37 cellular contexts compared by ENCODE assay signal in the genomic region with DNA sequence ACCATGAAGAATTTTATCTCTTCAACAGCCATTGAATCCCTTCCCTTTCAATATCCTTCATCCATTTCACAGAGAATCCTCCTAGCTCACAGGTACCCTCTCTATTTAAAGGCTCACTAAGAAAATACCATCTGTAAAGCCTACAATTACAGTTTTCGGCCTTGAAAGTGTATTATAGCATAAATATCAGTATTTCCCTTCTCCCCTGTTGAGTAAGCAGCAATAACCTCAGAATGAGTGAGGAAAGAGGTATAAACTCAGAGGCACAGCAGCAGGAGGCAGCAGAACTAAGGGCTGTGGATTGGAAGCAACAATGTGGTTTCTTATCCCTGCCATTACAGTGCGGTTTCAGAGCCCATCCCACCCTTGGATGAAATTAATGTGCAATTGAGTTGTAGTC.
"Had no signal": no experiment of that assay in that cellular context is flagged by ENCODE, and none has a peak within 500 bp of the region (broad histone marks: within the 10 kb centered on the region; RNA-seq: fewer than 3 reads in every experiment).

No MANE protein-coding gene starts in this region.

- H3K4me1 ChIP-seq: adrenal gland, ascending aorta, body of pancreas, breast epithelium had no signal

- H3K4me3 ChIP-seq: adrenal gland, ascending aorta, body of pancreas, breast epithelium, cardiac muscle cell had no signal

- H3K4me3 Mint-ChIP-seq: activated naive CD4-positive, alpha-beta T cell treated with anti-CD3 and anti-CD28 coated beads for 36 hours; activated naive CD4-positive, alpha-beta T cell treated with anti-CD3 and anti-CD28 coated beads, Interleukin-2, amount 10 ng/mL, durations not matched to agents 7 days and 5 days; activated naive CD4-positive, alpha-beta T cell treated with anti-CD3 and anti-CD28 coated beads, Interleukin-2, amount 50 U/mL, for 24 hours; activated naive CD8-positive, alpha-beta T cell; activated naive CD8-positive, alpha-beta T cell treated with anti-CD3 and anti-CD28 coated beads for 36 hours; activated naive CD8-positive, alpha-beta T cell treated with anti-CD3 and anti-CD28 coated beads, Interleukin-2, amount 10 ng/mL, durations not matched to agents 7 days and 5 days; activated naive CD8-positive, alpha-beta T cell treated with anti-CD3 and anti-CD28 coated beads, Interleukin-2, amount 50 U/mL, for 24 hours; activated T-cell treated with anti-CD3 and anti-CD28 coated beads, Interleukin-2, amount 50 U/mL, for 24 hours; activated T-cell treated with anti-CD3 and anti-CD28 coated beads, Interleukin-2, amount 50 U/mL, for 4 hours; activated T-cell treated with anti-CD3 and anti-CD28 coated beads, Interleukin-2, amount 50 U/mL, for 72 hours; activated T-helper 1 cell treated with anti-CD3 and anti-CD28 coated beads, Interleukin-12 subunit alpha, Interleukin-12 subunit beta, Interleukin-2, Interleukin-4 antibody, amounts not matched to agents 30 ng/mL and 10 ng/mL and 1 ng/mL, durations not matched to agents 14 hours and 24 hours and 36 hours; activated T-helper 17 cell treated with anti-CD3 and anti-CD28 coated beads, Interleukin-2, amount 50 U/mL, for 72 hours; brain; central memory CD8-positive, alpha-beta T cell had no signal

- DNase-seq: activated effector memory CD4-positive, alpha-beta T cell treated with anti-CD3 and anti-CD28 coated beads, Interleukin-2, amount 50 U/mL, for 16 hours; activated effector memory CD4-positive, alpha-beta T cell treated with Interleukin-2 at 50 U/mL for 16 hours; activated gamma-delta T cell; activated gamma-delta T cell treated with Interleukin-2 at 50 U/mL for 16 hours; activated naive CD4-positive, alpha-beta T cell; activated naive CD4-positive, alpha-beta T cell treated with anti-CD3 and anti-CD28 coated beads for 36 hours; activated naive CD4-positive, alpha-beta T cell treated with anti-CD3 and anti-CD28 coated beads, Interleukin-2, amount 10 ng/mL, durations not matched to agents 7 days and 5 days; activated naive CD4-positive, alpha-beta T cell treated with anti-CD3 and anti-CD28 coated beads, Interleukin-2, amount 50 U/mL, for 16 hours; activated naive CD4-positive, alpha-beta T cell treated with Interleukin-2 at 50 U/mL for 16 hours; activated naive CD8-positive, alpha-beta T cell treated with anti-CD3 and anti-CD28 coated beads for 36 hours; activated naive CD8-positive, alpha-beta T cell treated with anti-CD3 and anti-CD28 coated beads, Interleukin-2, amount 10 ng/mL, durations not matched to agents 7 days and 5 days; activated naive CD8-positive, alpha-beta T cell treated with anti-CD3 and anti-CD28 coated beads, Interleukin-2, amount 50 U/mL, for 24 hours; activated T-cell treated with anti-CD3 and anti-CD28 coated beads for 4 hours; activated T-cell treated with anti-CD3 and anti-CD28 coated beads, Interleukin-2, amount 50 U/mL, for 1 hour; activated T-cell treated with anti-CD3 and anti-CD28 coated beads, Interleukin-2, amount 50 U/mL, for 24 hours; activated T-cell treated with anti-CD3 and anti-CD28 coated beads, Interleukin-2, amount 50 U/mL, for 4 hours; activated T-cell treated with anti-CD3 and anti-CD28 coated beads, Interleukin-2, amount 50 U/mL, for 48 hours; activated T-cell treated with anti-CD3 and anti-CD28 coated beads, Interleukin-2, amount 50 U/mL, for 72 hours; adrenal gland; amniotic stem cell; aorta; body of pancreas; brain microvascular endothelial cell; caudate nucleus; central memory CD4-positive, alpha-beta T cell; cerebellar nuclear complex had no signal

- H3K27me3 Mint-ChIP-seq: activated naive CD4-positive, alpha-beta T cell treated with anti-CD3 and anti-CD28 coated beads, Interleukin-2, amount 10 ng/mL, durations not matched to agents 7 days and 5 days; central memory CD8-positive, alpha-beta T cell had no signal

- H3K27ac Mint-ChIP-seq: activated naive CD4-positive, alpha-beta T cell treated with anti-CD3 and anti-CD28 coated beads for 36 hours; activated naive CD4-positive, alpha-beta T cell treated with anti-CD3 and anti-CD28 coated beads, Interleukin-2, amount 10 ng/mL, durations not matched to agents 7 days and 5 days; activated naive CD4-positive, alpha-beta T cell treated with anti-CD3 and anti-CD28 coated beads, Interleukin-2, amount 50 U/mL, for 24 hours; activated naive CD4-positive, alpha-beta T cell treated with anti-CD3 and anti-CD28 coated beads, Interleukin-2, amount 50 U/mL, for 72 hours; activated naive CD8-positive, alpha-beta T cell; activated naive CD8-positive, alpha-beta T cell treated with anti-CD3 and anti-CD28 coated beads for 36 hours; activated naive CD8-positive, alpha-beta T cell treated with anti-CD3 and anti-CD28 coated beads, Interleukin-2, amount 10 ng/mL, durations not matched to agents 7 days and 5 days; activated naive CD8-positive, alpha-beta T cell treated with anti-CD3 and anti-CD28 coated beads, Interleukin-2, amount 50 U/mL, for 24 hours; activated T-cell treated with anti-CD3 and anti-CD28 coated beads, Interleukin-2, amount 50 U/mL, for 24 hours; activated T-cell treated with anti-CD3 and anti-CD28 coated beads, Interleukin-2, amount 50 U/mL, for 72 hours; activated T-helper 1 cell treated with anti-CD3 and anti-CD28 coated beads, Interleukin-12 subunit alpha, Interleukin-12 subunit beta, Interleukin-2, Interleukin-4 antibody, amounts not matched to agents 30 ng/mL and 10 ng/mL and 1 ng/mL, durations not matched to agents 14 hours and 24 hours and 36 hours; activated T-helper 17 cell treated with anti-CD3 and anti-CD28 coated beads, Interleukin-2, amount 50 U/mL, for 72 hours; activated T-helper 2 cell treated with anti-CD3 and anti-CD28 coated beads, Interferon-gamma antibody, Interleukin-2, Interleukin-4, amounts not matched to agents 10 μg/mL and 5 μg/mL and 100 μg/mL, durations not matched to agents 14 hours and 24 hours and 36 hours; brain had no signal

- H3K36me3 ChIP-seq: adrenal gland, ascending aorta, brain microvascular endothelial cell, breast epithelium, cardiac muscle cell had no signal

- H3K27me3 ChIP-seq: adrenal gland, ascending aorta, body of pancreas, brain microvascular endothelial cell, breast epithelium, cardiac muscle cell had no signal

- H3K36me3 Mint-ChIP-seq: activated naive CD4-positive, alpha-beta T cell treated with anti-CD3 and anti-CD28 coated beads, Interleukin-2, amount 10 ng/mL, durations not matched to agents 7 days and 5 days; activated naive CD8-positive, alpha-beta T cell treated with anti-CD3 and anti-CD28 coated beads, Interleukin-2, amount 10 ng/mL, durations not matched to agents 7 days and 5 days; brain had no signal

- H3K27ac ChIP-seq: adrenal gland, ascending aorta, body of pancreas, brain microvascular endothelial cell, breast epithelium, cardiac muscle cell had no signal

- H3K4me1 Mint-ChIP-seq: activated naive CD4-positive, alpha-beta T cell treated with anti-CD3 and anti-CD28 coated beads, Interleukin-2, amount 10 ng/mL, durations not matched to agents 7 days and 5 days; activated naive CD4-positive, alpha-beta T cell treated with anti-CD3 and anti-CD28 coated beads, Interleukin-2, amount 50 U/mL, for 24 hours; activated naive CD8-positive, alpha-beta T cell treated with anti-CD3 and anti-CD28 coated beads for 36 hours; activated naive CD8-positive, alpha-beta T cell treated with anti-CD3 and anti-CD28 coated beads, Interleukin-2, amount 10 ng/mL, durations not matched to agents 7 days and 5 days; activated naive CD8-positive, alpha-beta T cell treated with anti-CD3 and anti-CD28 coated beads, Interleukin-2, amount 50 U/mL, for 24 hours; activated T-helper 17 cell treated with anti-CD3 and anti-CD28 coated beads, Interleukin-2, amount 50 U/mL, for 72 hours; brain; central memory CD8-positive, alpha-beta T cell had no signal

- ATAC-seq: activated naive CD4-positive, alpha-beta T cell treated with anti-CD3 and anti-CD28 coated beads, Interleukin-2, amount 50 U/mL, for 72 hours; activated naive CD8-positive, alpha-beta T cell treated with anti-CD3 and anti-CD28 coated beads, Interleukin-2, amount 50 U/mL, for 24 hours; activated T-cell treated with anti-CD3 and anti-CD28 coated beads, Interleukin-2, amount 50 U/mL, for 4 hours; activated T-cell treated with anti-CD3 and anti-CD28 coated beads, Interleukin-2, amount 50 U/mL, for 72 hours; activated T-helper 17 cell treated with anti-CD3 and anti-CD28 coated beads, Interleukin-2, amount 50 U/mL, for 72 hours; body of pancreas had no signal

- H3K9me3 ChIP-seq: adrenal gland, ascending aorta, body of pancreas had no signal
